Comparison of ENCODE assay signal across 24 cellular contexts in genomic region chr3:127115691-127116351, GRCh38.
"Had no signal": no experiment of that assay in that cellular context is flagged by ENCODE, and none has a peak within 500 bp of the region (broad histone marks: within the 10 kb centered on the region; RNA-seq: fewer than 3 reads in every experiment).

No MANE protein-coding gene starts in this region.

- H3K27me3 ChIP-seq: dorsolateral prefrontal cortex, heart right ventricle, neural progenitor cell, pancreas, tibial artery, upper lobe of right lung had no signal

- DNase-seq: cortex of kidney; effector CD8-positive, alpha-beta T cell; heart right ventricle; immature natural killer cell; kidney; left cardiac atrium; left ventricle myocardium inferior; mesenchymal stem cell; midbrain; occipital lobe; pancreas; stimulated activated CD4-positive, alpha-beta T cell treated with anti-CD3 and anti-CD28 coated beads, Interleukin-4, amount 100 ng/mL, for 1 hour; stimulated activated CD8-positive, alpha-beta memory T cell treated with anti-CD3 and anti-CD28 coated beads, Interleukin-4, amount 100 ng/mL, for 48 hours; upper lobe of right lung had no signal

- H3K4me2 ChIP-seq: neural progenitor cell, smooth muscle cell had no signal

- H3K9me3 ChIP-seq: pancreas had no signal

- H3K36me3 Mint-ChIP-seq: neural progenitor cell; stimulated activated effector memory CD8-positive, alpha-beta T cell treated with anti-CD3 and anti-CD28 coated beads, Interleukin-12 subunit alpha, Interleukin-12 subunit beta, amount 100 ng/mL, for 72 hours had no signal

- H3K4me1 Mint-ChIP-seq: immature natural killer cell; neural progenitor cell; stimulated activated effector memory CD8-positive, alpha-beta T cell treated with anti-CD3 and anti-CD28 coated beads, Interleukin-12 subunit alpha, Interleukin-12 subunit beta, amount 100 ng/mL, for 72 hours had no signal

- H3K4me3 Mint-ChIP-seq: immature natural killer cell; natural killer cell treated with Interleukin-12 subunit alpha and Interleukin-12 subunit beta and Interleukin-15 and Interleukin-18, amount 100 ng/mL, for 72 hours; stimulated activated effector memory CD8-positive, alpha-beta T cell treated with anti-CD3 and anti-CD28 coated beads, Interleukin-12 subunit alpha, Interleukin-12 subunit beta, amount 100 ng/mL, for 72 hours; stimulated activated naive CD8-positive, alpha-beta T cell treated with anti-CD3 and anti-CD28 coated beads, Interleukin-15, Interleukin-2, amounts not matched to agents 100 ng/mL and 50 ng/mL, for 24 hours had no signal

- H3K4me1 ChIP-seq: heart right ventricle, left ventricle myocardium inferior, neural progenitor cell, pancreas, tibial artery, upper lobe of right lung had no signal

- H3K27ac Mint-ChIP-seq: immature natural killer cell; natural killer cell treated with Interleukin-12 subunit alpha and Interleukin-12 subunit beta and Interleukin-15 and Interleukin-18, amount 100 ng/mL, for 72 hours; neural progenitor cell; progenitor cell of endocrine pancreas; stimulated activated effector memory CD8-positive, alpha-beta T cell treated with anti-CD3 and anti-CD28 coated beads, Interleukin-12 subunit alpha, Interleukin-12 subunit beta, amount 100 ng/mL, for 72 hours; stimulated activated naive CD8-positive, alpha-beta T cell treated with anti-CD3 and anti-CD28 coated beads, Interleukin-15, Interleukin-2, amounts not matched to agents 100 ng/mL and 50 ng/mL, for 24 hours had no signal

- H2AFZ ChIP-seq: neural progenitor cell had no signal

- H3K27ac ChIP-seq: dorsolateral prefrontal cortex, heart right ventricle, left ventricle myocardium inferior, neural progenitor cell, pancreas, tibial artery, upper lobe of right lung had no signal

- H3K36me3 ChIP-seq: heart right ventricle, left ventricle myocardium inferior, neural progenitor cell, pancreas, tibial artery, upper lobe of right lung had no signal

- H3K4me3 ChIP-seq: dorsolateral prefrontal cortex, heart right ventricle, left ventricle myocardium inferior, lung, neural progenitor cell, pancreas, smooth muscle cell, tibial artery, upper lobe of right lung had no signal

- ATAC-seq: esophagus mucosa, heart right ventricle, left cardiac atrium, pancreas, upper lobe of right lung had no signal
